ENCODE assay signal across 26 cellular contexts in genomic region chr4:36173923-36174322, GRCh38.
"Had no signal": no experiment of that assay in that cellular context is flagged by ENCODE, and none has a peak within 500 bp of the region (broad histone marks: within the 10 kb centered on the region; RNA-seq: fewer than 3 reads in every experiment).

No MANE protein-coding gene starts in this region.

- H3K27me3 Mint-ChIP-seq: activated CD8-positive, alpha-beta memory T cell treated with anti-CD3 and anti-CD28 coated beads, Interleukin-2, amount 10 ng/mL, durations not matched to agents 7 days and 5 days; activated naive CD4-positive, alpha-beta T cell treated with anti-CD3 and anti-CD28 coated beads, Interleukin-2, amount 50 U/mL, for 24 hours; activated T-cell treated with anti-CD3 and anti-CD28 coated beads, Interleukin-2, amount 50 U/mL, for 24 hours; T-cell had no signal

- H3K4me3 Mint-ChIP-seq: activated CD8-positive, alpha-beta memory T cell treated with anti-CD3 and anti-CD28 coated beads, Interleukin-2, amount 10 ng/mL, durations not matched to agents 7 days and 5 days; activated naive CD4-positive, alpha-beta T cell treated with anti-CD3 and anti-CD28 coated beads, Interleukin-2, amount 50 U/mL, for 24 hours; activated T-cell treated with anti-CD3 and anti-CD28 coated beads, Interleukin-2, amount 50 U/mL, for 24 hours; activated T-helper 1 cell treated with anti-CD3 and anti-CD28 coated beads, Interleukin-12 subunit alpha, Interleukin-12 subunit beta, Interleukin-2, Interleukin-4 antibody, amounts not matched to agents 30 ng/mL and 10 ng/mL and 1 ng/mL, durations not matched to agents 14 hours and 24 hours and 36 hours; T-cell had no signal

- H3K27me3 ChIP-seq: body of pancreas had no signal

- ATAC-seq: activated CD8-positive, alpha-beta memory T cell treated with anti-CD3 and anti-CD28 coated beads, Interleukin-2, amount 10 ng/mL, durations not matched to agents 7 days and 5 days; body of pancreas; Panc1; Right ventricle myocardium inferior; T-cell had no signal

- H3K4me1 Mint-ChIP-seq: activated naive CD4-positive, alpha-beta T cell treated with anti-CD3 and anti-CD28 coated beads, Interleukin-2, amount 50 U/mL, for 24 hours had no signal

- H3K9me3 ChIP-seq: body of pancreas had no signal

- H3K4me3 ChIP-seq: body of pancreas, SK-N-MC had no signal

- H3K27ac Mint-ChIP-seq: activated CD8-positive, alpha-beta memory T cell treated with anti-CD3 and anti-CD28 coated beads, Interleukin-2, amount 10 ng/mL, durations not matched to agents 7 days and 5 days; activated naive CD4-positive, alpha-beta T cell treated with anti-CD3 and anti-CD28 coated beads, Interleukin-2, amount 50 U/mL, for 24 hours; activated T-helper 1 cell treated with anti-CD3 and anti-CD28 coated beads, Interleukin-12 subunit alpha, Interleukin-12 subunit beta, Interleukin-2, Interleukin-4 antibody, amounts not matched to agents 30 ng/mL and 10 ng/mL and 1 ng/mL, durations not matched to agents 14 hours and 24 hours and 36 hours; T-cell had no signal

- DNase-seq: activated CD4-positive, CD25-positive, alpha-beta regulatory T cell; activated CD8-positive, alpha-beta memory T cell treated with anti-CD3 and anti-CD28 coated beads, Interleukin-2, amount 10 ng/mL, durations not matched to agents 7 days and 5 days; activated effector memory CD4-positive, alpha-beta T cell treated with Interleukin-2 at 50 U/mL for 16 hours; activated naive CD4-positive, alpha-beta T cell; activated T-cell treated with anti-CD3 and anti-CD28 coated beads, Interleukin-2, amount 50 U/mL, for 24 hours; aorta; body of pancreas; NCI-H1105 treated with DMSO at 0.1 percent for 48 hours; NCI-H1436 treated with DMSO at 0.1 percent for 48 hours; NCI-H187 treated with DMSO at 0.1 percent for 48 hours; NCI-H2081 treated with DMSO at 0.1 percent for 48 hours; NCI-H2171; NCI-H2227 treated with DMSO at 0.1 percent for 48 hours; NCI-H446 treated with DMSO at 0.1 percent for 48 hours; NCI-H524 treated with DMSO at 0.1 percent for 48 hours; NCI-H748 treated with DMSO at 0.1 percent for 48 hours; OCI-M1; RPMI8226; T-cell; T-helper 2 cell had no signal

- H3K27ac ChIP-seq: body of pancreas, SK-N-MC, VCaP had no signal

- H3K9me3 Mint-ChIP-seq: activated naive CD4-positive, alpha-beta T cell treated with anti-CD3 and anti-CD28 coated beads, Interleukin-2, amount 50 U/mL, for 24 hours; activated T-cell treated with anti-CD3 and anti-CD28 coated beads, Interleukin-2, amount 50 U/mL, for 24 hours; activated T-helper 1 cell treated with anti-CD3 and anti-CD28 coated beads, Interleukin-12 subunit alpha, Interleukin-12 subunit beta, Interleukin-2, Interleukin-4 antibody, amounts not matched to agents 30 ng/mL and 10 ng/mL and 1 ng/mL, durations not matched to agents 14 hours and 24 hours and 36 hours; T-cell had no signal
